ENCODE assay signal across 13 cellular contexts in genomic region chr16:11359370-11359769, GRCh38. TPM values are rescaled to one million over a fixed set of nuclear protein-coding genes. Genes with fewer than 3 reads are reported as not detected.
DNase-seq lines count a peak whose midpoint lies in the region; ATAC-seq and TF ChIP-seq lines count a peak whose summit lies in the region.
"Had no signal": no experiment of that assay in that cellular context is flagged by ENCODE, and none has a peak within 500 bp of the region (broad histone marks: within the 10 kb centered on the region; RNA-seq: fewer than 3 reads in every experiment).

No MANE protein-coding gene starts in this region.

- TF ChIP-seq CTCF in RWPE2 (IDR thresholded peaks at IDR 0.05; ENCODE audit: poor library complexity, severe bottlenecking) (no peak), testis (IDR thresholded peaks at IDR 0.05) (no peak)

- DNase-seq in EL: peak; percentile 95
- no peak for DNase-seq in RWPE2 (ENCODE audit: low spot score)
- peak; percentile 97 for DNase-seq in renal cortical epithelial cell (ENCODE audit: low read depth)
- no peak for DNase-seq in NCI-H1930 (lab: John Stamatoyannopoulos, UW)
- no peak for DNase-seq in testis
- DNase-seq in NCI-H526 treated with DMSO at 0.1 percent for 48 hours (lab: John Stamatoyannopoulos, UW): no peak
- DNase-seq: DMS79 treated with DMSO at 0.1 percent for 48 hours, NCI-H1694, WERI-Rb-1 had no signal

- intact Hi-C loops in testis (cut with DNase I; ENCODE audit: low total_unique reads): no loop called here

- H3K4me1 ChIP-seq in RWPE2 (ENCODE audit: insufficient read depth, poor library complexity, severe bottlenecking): peaks cover 29% of the 10 kb centered on the region
- peaks cover 36% of the 10 kb centered on the region for H3K4me1 ChIP-seq in testis

- H3K27ac ChIP-seq in RWPE2 (ENCODE audit: poor library complexity, severe bottlenecking) (no peak overlapping the region), testis (no peak overlapping the region)
- H3K27ac ChIP-seq: coronary artery, WERI-Rb-1 had no signal

- 67 to 74% methylated on average over 5 of the region's 5 CpGs for WGBS in testis, 2 donors

- H3K36me3 ChIP-seq in RWPE2 (ENCODE audit: low read depth) (no peaks in the 10 kb centered on the region), testis (ENCODE audit: low read depth, missing control alignments) (no peaks in the 10 kb centered on the region)
- H3K36me3 ChIP-seq: WERI-Rb-1 had no signal

- ATAC-seq in RWPE2 (ENCODE audit: low read depth) (peak; percentile 12; the same call in 1 of the 3 replicates), esophagus mucosa (peak; percentile 79), GM19395 (IDR thresholded peaks at IDR 0.05; ENCODE audit: unreplicated experiment) (no peak)
- ATAC-seq: activated T-helper 17 cell treated with anti-CD3 and anti-CD28 coated beads, Interleukin-2, amount 50 U/mL, for 72 hours had no signal

- H3K27me3 ChIP-seq in RWPE2 (ENCODE audit: insufficient read depth, poor library complexity, severe bottlenecking): no peaks in the 10 kb centered on the region
- no peaks in the 10 kb centered on the region for H3K27me3 ChIP-seq in testis

- no peak for TF ChIP-seq POLR2A in testis (IDR thresholded peaks at IDR 0.05)

- H3K4me3 ChIP-seq in RWPE2 (ENCODE audit: severe bottlenecking): no peak overlapping the region
- H3K4me3 ChIP-seq in testis: no peak overlapping the region
- H3K4me3 ChIP-seq: coronary artery had no signal

- H3K9me3 ChIP-seq in RWPE2 (ENCODE audit: severe bottlenecking) (no peaks in the 10 kb centered on the region), testis (no peaks in the 10 kb centered on the region)

RNA-seq across cellular contexts. Expression of gene RMI2, which starts 14.1 kb away (rescaled TPM):
- total RNA-seq in esophagus mucosa: 11.0 TPM
- 6.0 and 7.3 TPM in 2 replicates for total RNA-seq in renal cortical epithelial cell
- total RNA-seq in testis: 10 to 100 TPM; 26.7 to 30.6 TPM
- 21.5 TPM for polyA plus RNA-seq in testis (ENCODE audit: insufficient read depth, low read depth, low replicate concordance)

Comparison
In these comparisons a context has a peak if more than half of its experiments do, and no peak if none do; other contexts are left out.
1. DNase-seq: peak in EL (single experiment) and renal cortical epithelial cell (single experiment); none in RWPE2 (single experiment), NCI-H1930 (0 of 2), testis (single experiment) and NCI-H526 treated with DMSO at 0.1 percent for 48 hours (single experiment).